ENCODE assay signal across 19 cellular contexts in genomic region chr1:57270926-57271698, GRCh38.
"Had no signal": no experiment of that assay in that cellular context is flagged by ENCODE, and none has a peak within 500 bp of the region (broad histone marks: within the 10 kb centered on the region; RNA-seq: fewer than 3 reads in every experiment).

No MANE protein-coding gene starts in this region.

- ATAC-seq: activated T-helper 17 cell treated with anti-CD3 and anti-CD28 coated beads, Interleukin-2, amount 50 U/mL, for 72 hours; lower lobe of right lung; T-helper 17 cell had no signal

- H3K4me3 ChIP-seq: lower lobe of right lung, skin epidermis, stomach had no signal

- H3K27ac Mint-ChIP-seq: activated B cell treated with CpG ODN at 0.5 μM for 24 hours; activated CD4-positive, alpha-beta T cell treated with anti-CD3 and anti-CD28 coated beads, Interleukin-2, amount 10 ng/mL, durations not matched to agents 7 days and 5 days; activated naive CD4-positive, alpha-beta T cell treated with anti-CD3 and anti-CD28 coated beads, Interleukin-2, amount 10 ng/mL, durations not matched to agents 7 days and 5 days; activated T-helper 17 cell treated with anti-CD3 and anti-CD28 coated beads, Interleukin-2, amount 50 U/mL, for 72 hours had no signal

- H3K4me3 Mint-ChIP-seq: activated B cell treated with CpG ODN at 0.5 μM for 24 hours; activated CD4-positive, alpha-beta T cell treated with anti-CD3 and anti-CD28 coated beads, Interleukin-2, amount 10 ng/mL, durations not matched to agents 7 days and 5 days; activated naive CD4-positive, alpha-beta T cell treated with anti-CD3 and anti-CD28 coated beads, Interleukin-2, amount 10 ng/mL, durations not matched to agents 7 days and 5 days; activated T-helper 17 cell treated with anti-CD3 and anti-CD28 coated beads, Interleukin-2, amount 50 U/mL, for 72 hours; central memory CD8-positive, alpha-beta T cell; T-helper 17 cell had no signal

- H3K36me3 ChIP-seq: lower lobe of right lung, stomach had no signal

- H3K9me3 Mint-ChIP-seq: activated CD4-positive, alpha-beta T cell treated with anti-CD3 and anti-CD28 coated beads, Interleukin-2, amount 10 ng/mL, durations not matched to agents 7 days and 5 days; activated naive CD4-positive, alpha-beta T cell treated with anti-CD3 and anti-CD28 coated beads, Interleukin-2, amount 10 ng/mL, durations not matched to agents 7 days and 5 days; activated T-helper 17 cell treated with anti-CD3 and anti-CD28 coated beads, Interleukin-2, amount 50 U/mL, for 72 hours; central memory CD8-positive, alpha-beta T cell had no signal

- H3K9me3 ChIP-seq: lower lobe of right lung, stomach had no signal

- DNase-seq: activated B cell treated with CpG ODN at 0.5 μM for 24 hours; activated CD4-positive, alpha-beta T cell treated with anti-CD3 and anti-CD28 coated beads, Interleukin-2, amount 10 ng/mL, durations not matched to agents 7 days and 5 days; activated CD8-positive, alpha-beta memory T cell treated with anti-CD3 and anti-CD28 coated beads for 24 hours; activated naive CD4-positive, alpha-beta T cell treated with anti-CD3 and anti-CD28 coated beads, Interleukin-2, amount 10 ng/mL, durations not matched to agents 7 days and 5 days; activated T-cell treated with anti-CD3 and anti-CD28 coated beads for 4 hours; cortex of kidney; effector CD8-positive, alpha-beta T cell; hippocampal formation; kidney glomerular epithelial cell; lower lobe of right lung; midbrain; retina; stimulated activated CD4-positive, alpha-beta T cell treated with anti-CD3 and anti-CD28 coated beads, Interleukin-4, amount 100 ng/mL, for 4 hours; stomach; T-helper 17 cell had no signal

- H3K27ac ChIP-seq: lower lobe of right lung, parathyroid adenoma, skin epidermis, stomach had no signal

- H3K27me3 Mint-ChIP-seq: activated CD4-positive, alpha-beta T cell treated with anti-CD3 and anti-CD28 coated beads, Interleukin-2, amount 10 ng/mL, durations not matched to agents 7 days and 5 days; activated naive CD4-positive, alpha-beta T cell treated with anti-CD3 and anti-CD28 coated beads, Interleukin-2, amount 10 ng/mL, durations not matched to agents 7 days and 5 days; activated T-helper 17 cell treated with anti-CD3 and anti-CD28 coated beads, Interleukin-2, amount 50 U/mL, for 72 hours had no signal

- H3K36me3 Mint-ChIP-seq: activated naive CD4-positive, alpha-beta T cell treated with anti-CD3 and anti-CD28 coated beads, Interleukin-2, amount 10 ng/mL, durations not matched to agents 7 days and 5 days had no signal

- H3K4me1 Mint-ChIP-seq: activated B cell treated with CpG ODN at 0.5 μM for 24 hours; activated CD4-positive, alpha-beta T cell treated with anti-CD3 and anti-CD28 coated beads, Interleukin-2, amount 10 ng/mL, durations not matched to agents 7 days and 5 days; activated naive CD4-positive, alpha-beta T cell treated with anti-CD3 and anti-CD28 coated beads, Interleukin-2, amount 10 ng/mL, durations not matched to agents 7 days and 5 days; central memory CD8-positive, alpha-beta T cell had no signal

- H3K4me1 ChIP-seq: lower lobe of right lung, parathyroid adenoma, stomach had no signal
